Comparison of ENCODE assay signal across 1 cellular context in the genomic region with DNA sequence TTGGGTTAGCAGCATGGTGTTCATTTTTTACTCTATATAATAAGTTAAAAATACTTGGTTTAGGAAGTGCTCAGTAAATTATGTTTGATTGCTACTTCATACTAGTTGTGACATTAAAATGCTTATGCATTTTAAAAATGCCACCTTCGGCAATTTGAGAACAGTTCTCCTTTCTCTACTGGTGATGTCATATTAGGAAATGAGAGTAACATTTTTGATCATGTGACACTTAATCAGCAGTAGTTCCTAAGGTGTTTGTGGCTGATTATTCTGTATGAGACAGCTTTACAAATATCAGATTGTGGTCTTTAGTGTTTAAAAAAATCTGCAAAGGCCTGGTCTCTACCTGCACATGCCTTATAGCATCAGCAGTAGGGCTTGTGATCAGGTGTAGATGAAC.
TF ChIP-seq lines count a peak whose summit lies in the region.

No MANE protein-coding gene starts in this region.

TF ChIP-seq in HCT116, 20 proteins besides CTCF, POLR2A, EP300 and RAD21 (continued from another document):
- TF ChIP-seq, protein P1, sequence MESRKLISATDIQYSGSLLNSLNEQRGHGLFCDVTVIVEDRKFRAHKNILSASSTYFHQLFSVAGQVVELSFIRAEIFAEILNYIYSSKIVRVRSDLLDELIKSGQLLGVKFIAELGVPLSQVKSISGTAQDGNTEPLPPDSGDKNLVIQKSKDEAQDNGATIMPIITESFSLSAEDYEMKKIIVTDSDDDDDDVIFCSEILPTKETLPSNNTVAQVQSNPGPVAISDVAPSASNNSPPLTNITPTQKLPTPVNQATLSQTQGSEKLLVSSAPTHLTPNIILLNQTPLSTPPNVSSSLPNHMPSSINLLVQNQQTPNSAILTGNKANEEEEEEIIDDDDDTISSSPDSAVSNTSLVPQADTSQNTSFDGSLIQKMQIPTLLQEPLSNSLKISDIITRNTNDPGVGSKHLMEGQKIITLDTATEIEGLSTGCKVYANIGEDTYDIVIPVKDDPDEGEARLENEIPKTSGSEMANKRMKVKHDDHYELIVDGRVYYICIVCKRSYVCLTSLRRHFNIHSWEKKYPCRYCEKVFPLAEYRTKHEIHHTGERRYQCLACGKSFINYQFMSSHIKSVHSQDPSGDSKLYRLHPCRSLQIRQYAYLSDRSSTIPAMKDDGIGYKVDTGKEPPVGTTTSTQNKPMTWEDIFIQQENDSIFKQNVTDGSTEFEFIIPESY (IDR thresholded peaks at IDR 0.05; ENCODE audit: extremely low read depth, insufficient replicate concordance, low read length), result no peak
- TF ChIP-seq, protein P2, sequence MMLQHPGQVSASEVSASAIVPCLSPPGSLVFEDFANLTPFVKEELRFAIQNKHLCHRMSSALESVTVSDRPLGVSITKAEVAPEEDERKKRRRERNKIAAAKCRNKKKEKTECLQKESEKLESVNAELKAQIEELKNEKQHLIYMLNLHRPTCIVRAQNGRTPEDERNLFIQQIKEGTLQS (IDR thresholded peaks at IDR 0.05), result no peak
- TF ChIP-seq SRF (IDR thresholded peaks at IDR 0.05; ENCODE audit: low read depth) (no peak), EZH2phosphoT487 (IDR thresholded peaks at IDR 0.05; ENCODE audit: borderline replicate concordance) (no peak), CEBPB (IDR thresholded peaks at IDR 0.05; ENCODE audit: low read depth) (no peak), ZNF274 (IDR thresholded peaks at IDR 0.05; ENCODE audit: low read depth, low read length) (no peak), SP1 (IDR thresholded peaks at IDR 0.05; ENCODE audit: low read depth) (no peak), EGR1 (IDR thresholded peaks at IDR 0.05; ENCODE audit: low read depth) (no peak), FOSL1 (IDR thresholded peaks at IDR 0.05; ENCODE audit: low read depth) (no peak)
